9 cellular contexts compared by ENCODE assay signal in the genomic region with DNA sequence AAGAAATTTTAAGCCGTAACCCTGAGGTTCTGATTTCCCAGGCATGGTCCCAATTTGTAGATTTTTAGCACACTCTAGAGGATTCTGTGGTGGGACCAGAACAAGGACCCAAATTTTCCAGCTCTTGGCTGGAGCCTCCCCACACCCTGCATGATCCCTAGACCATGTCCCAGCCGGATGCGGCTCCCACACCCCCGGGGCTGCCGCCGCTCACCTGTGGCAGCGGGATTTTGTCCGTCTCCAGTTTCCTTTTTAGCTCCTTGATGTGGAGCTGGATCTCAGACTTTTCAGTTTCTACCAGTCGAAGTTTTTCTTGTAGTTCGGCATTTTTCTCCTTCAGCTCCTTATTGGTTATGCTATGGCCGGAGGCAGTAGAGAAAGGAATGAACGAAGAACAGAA. TPM values are rescaled to one million over a fixed set of nuclear protein-coding genes. Genes with fewer than 3 reads are reported as not detected.
"Had no signal": no experiment of that assay in that cellular context is flagged by ENCODE, and none has a peak within 500 bp of the region (broad histone marks: within the 10 kb centered on the region; RNA-seq: fewer than 3 reads in every experiment).

No MANE protein-coding gene starts in this region.

RNA-seq across cellular contexts. Expression of gene GOLGA6L7, which starts 4.9 kb away (rescaled TPM):
- total RNA-seq: OCI-LY7, PC-3, PC-9, Peyer's patch, Right ventricle myocardium inferior, Right ventricle myocardium superior, RPMI7951, SJSA1, SK-MEL-5 had no signal

RNA-seq across cellular contexts. Expression of gene APBA2, which starts 42.3 kb away (rescaled TPM):
- total RNA-seq: OCI-LY7, PC-9 had no signal
